ENCODE assay signal across 18 cellular contexts in genomic region chr12:77238368-77238767, GRCh38.
"Had no signal": no experiment of that assay in that cellular context is flagged by ENCODE, and none has a peak within 500 bp of the region (broad histone marks: within the 10 kb centered on the region; RNA-seq: fewer than 3 reads in every experiment).

No MANE protein-coding gene starts in this region.

- ATAC-seq: left ventricle myocardium superior; naive thymus-derived CD8-positive, alpha-beta T cell; psoas muscle; stimulated activated naive B cell treated with anti-CD40 and anti-IgM and Interleukin-4, amounts not matched to agents 10 μg/mL and 1 μg/mL and 100 μg/mL, for 72 hours; stimulated activated naive CD8-positive, alpha-beta T cell treated with anti-CD3 and anti-CD28 coated beads, Interleukin-15, amount 100 ng/mL, for 72 hours; upper lobe of right lung had no signal

- H3K9me3 ChIP-seq: heart right ventricle, psoas muscle, right lobe of liver, testis, tibial nerve, upper lobe of right lung, vagina had no signal

- H3K27ac ChIP-seq: psoas muscle, right lobe of liver, tibial nerve, upper lobe of right lung, vagina had no signal

- H3K4me1 ChIP-seq: psoas muscle, right lobe of liver, testis, tibial nerve, vagina had no signal

- H3K27ac Mint-ChIP-seq: dendritic cell treated with granulocyte-macrophage colony-stimulating factor and Interleukin-4, amounts not matched to agents 40 ng/mL and 50 ng/mL, for 4 days; immature natural killer cell; naive thymus-derived CD8-positive, alpha-beta T cell; stimulated activated naive B cell treated with anti-CD40 and anti-IgM and Interleukin-4, amounts not matched to agents 10 μg/mL and 1 μg/mL and 100 μg/mL, for 72 hours; stimulated activated naive CD8-positive, alpha-beta T cell treated with anti-CD3 and anti-CD28 coated beads, Interleukin-15, amount 100 ng/mL, for 72 hours had no signal

- H3K4me3 ChIP-seq: heart right ventricle, psoas muscle, right lobe of liver, testis, tibial nerve, upper lobe of right lung, vagina had no signal

- H3K36me3 Mint-ChIP-seq: immature natural killer cell; naive thymus-derived CD8-positive, alpha-beta T cell; stimulated activated naive B cell treated with anti-CD40 and anti-IgM and Interleukin-4, amounts not matched to agents 10 μg/mL and 1 μg/mL and 100 μg/mL, for 72 hours had no signal

- H3K27me3 ChIP-seq: right lobe of liver, testis, tibial nerve, upper lobe of right lung, vagina had no signal

- DNase-seq: heart right ventricle; immature natural killer cell; left ventricle myocardium superior; mesendoderm; naive thymus-derived CD8-positive, alpha-beta T cell; occipital lobe; psoas muscle; retina; right lobe of liver; stimulated activated CD4-positive, alpha-beta T cell treated with anti-CD3 and anti-CD28 coated beads, Interleukin-2, amount 100 ng/mL, for 24 hours; stimulated activated CD4-positive, alpha-beta T cell treated with anti-CD3 and anti-CD28 coated beads, Interleukin-4, amount 100 ng/mL, for 4 hours; stimulated activated naive B cell treated with anti-CD40 and anti-IgM and Interleukin-4, amounts not matched to agents 10 μg/mL and 1 μg/mL and 100 μg/mL, for 72 hours; stimulated activated naive CD8-positive, alpha-beta T cell treated with anti-CD3 and anti-CD28 coated beads, Interleukin-15, amount 100 ng/mL, for 72 hours; testis; upper lobe of right lung had no signal

- H3K27me3 Mint-ChIP-seq: dendritic cell treated with granulocyte-macrophage colony-stimulating factor and Interleukin-4, amounts not matched to agents 40 ng/mL and 50 ng/mL, for 4 days; stimulated activated naive CD8-positive, alpha-beta T cell treated with anti-CD3 and anti-CD28 coated beads, Interleukin-15, amount 100 ng/mL, for 72 hours had no signal

- H3K4me1 Mint-ChIP-seq: immature natural killer cell; naive thymus-derived CD8-positive, alpha-beta T cell; stimulated activated naive B cell treated with anti-CD40 and anti-IgM and Interleukin-4, amounts not matched to agents 10 μg/mL and 1 μg/mL and 100 μg/mL, for 72 hours; stimulated activated naive CD8-positive, alpha-beta T cell treated with anti-CD3 and anti-CD28 coated beads, Interleukin-15, amount 100 ng/mL, for 72 hours had no signal

- H3K4me3 Mint-ChIP-seq: dendritic cell treated with granulocyte-macrophage colony-stimulating factor and Interleukin-4, amounts not matched to agents 40 ng/mL and 50 ng/mL, for 4 days; immature natural killer cell; naive thymus-derived CD8-positive, alpha-beta T cell; stimulated activated naive B cell treated with anti-CD40 and anti-IgM and Interleukin-4, amounts not matched to agents 10 μg/mL and 1 μg/mL and 100 μg/mL, for 72 hours; stimulated activated naive CD8-positive, alpha-beta T cell treated with anti-CD3 and anti-CD28 coated beads, Interleukin-15, amount 100 ng/mL, for 72 hours had no signal

- H3K36me3 ChIP-seq: heart right ventricle, right lobe of liver, tibial nerve, upper lobe of right lung, vagina had no signal

- H3K9me3 Mint-ChIP-seq: dendritic cell treated with granulocyte-macrophage colony-stimulating factor and Interleukin-4, amounts not matched to agents 40 ng/mL and 50 ng/mL, for 4 days; stimulated activated naive B cell treated with anti-CD40 and anti-IgM and Interleukin-4, amounts not matched to agents 10 μg/mL and 1 μg/mL and 100 μg/mL, for 72 hours had no signal
